31 cellular contexts compared by ENCODE assay signal in the genomic region with DNA sequence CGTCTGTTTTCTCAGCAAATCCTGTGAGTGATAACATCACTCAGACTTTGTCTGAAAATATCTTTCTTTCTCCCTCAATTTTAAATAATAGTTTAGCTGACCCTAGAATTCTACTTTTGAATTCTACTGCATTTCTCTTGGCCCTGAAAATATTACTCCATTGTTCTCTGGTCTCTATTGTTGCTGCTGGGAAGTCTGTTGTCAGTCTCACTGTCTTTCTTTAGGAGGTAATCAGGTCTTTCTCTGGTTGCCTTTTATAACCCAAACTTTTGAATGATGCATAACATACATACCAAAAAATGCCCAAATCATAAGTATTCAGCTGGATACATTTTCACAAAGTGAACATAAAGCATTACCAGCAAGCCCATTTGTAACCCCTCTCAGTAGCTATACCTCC.
"Had no signal": no experiment of that assay in that cellular context is flagged by ENCODE, and none has a peak within 500 bp of the region (broad histone marks: within the 10 kb centered on the region; RNA-seq: fewer than 3 reads in every experiment).

No MANE protein-coding gene starts in this region.

- H3K4me3 ChIP-seq: neural progenitor cell, ovary, psoas muscle, skin epidermis, smooth muscle cell, spleen, suprapubic skin, testis, tibial artery, transverse colon, upper lobe of right lung, uterus had no signal

- H3K9me3 ChIP-seq: testis, upper lobe of right lung had no signal

- H3K27me3 ChIP-seq: neural progenitor cell, ovary, testis, uterus had no signal

- H3K79me2 ChIP-seq: parathyroid adenoma had no signal

- H3K4me1 Mint-ChIP-seq: natural killer cell; nephron; neural progenitor cell; stimulated activated memory B cell treated with anti-CD40 and anti-IgM and Interleukin-4, amounts not matched to agents 10 μg/mL and 1 μg/mL and 100 μg/mL, for 72 hours had no signal

- H3K36me3 Mint-ChIP-seq: neural progenitor cell; stimulated activated memory B cell treated with anti-CD40 and anti-IgM and Interleukin-4, amounts not matched to agents 10 μg/mL and 1 μg/mL and 100 μg/mL, for 72 hours; type B pancreatic cell had no signal

- DNase-seq: natural killer cell; occipital lobe; ovary; posterior cingulate gyrus; psoas muscle; right cardiac atrium; spleen; stimulated activated CD4-positive, alpha-beta T cell treated with anti-CD3 and anti-CD28 coated beads, Interleukin-12 subunit alpha, Interleukin-12 subunit beta, amount 100 ng/mL, for 4 hours; stimulated activated CD4-positive, alpha-beta T cell treated with anti-CD3 and anti-CD28 coated beads, Interleukin-1b, Interleukin-23, amount 100 ng/mL, for 48 hours; stimulated activated CD4-positive, alpha-beta T cell treated with anti-CD3 and anti-CD28 coated beads, Interleukin-4, amount 100 ng/mL, for 1 hour; stimulated activated CD4-positive, alpha-beta T cell treated with anti-CD3 and anti-CD28 coated beads, Interleukin-4, amount 100 ng/mL, for 4 hours; stimulated activated CD8-positive, alpha-beta memory T cell treated with anti-CD3 and anti-CD28 coated beads, Interleukin-4, amount 100 ng/mL, for 48 hours; stimulated activated naive CD4-positive, alpha-beta T cell; stimulated activated naive CD8-positive, alpha-beta T cell treated with anti-CD3 and anti-CD28 coated beads, Interleukin-15, amount 100 ng/mL, for 72 hours; stimulated activated naive CD8-positive, alpha-beta T cell treated with anti-CD3 and anti-CD28 coated beads, Interleukin-15, Interleukin-2, amounts not matched to agents 100 U/mL and 50 U/mL, for 24 hours; substantia nigra; testis; tibial artery; transverse colon; upper lobe of right lung; uterus had no signal

- H3K4me1 ChIP-seq: neural progenitor cell, parathyroid adenoma, psoas muscle, spleen, testis, tibial artery, transverse colon, upper lobe of right lung, uterus had no signal

- H3K36me3 ChIP-seq: neural progenitor cell, ovary, spleen, suprapubic skin, tibial artery, transverse colon, upper lobe of right lung, uterus had no signal

- H3K4me3 Mint-ChIP-seq: natural killer cell; nephron; neural progenitor cell; stimulated activated memory B cell treated with anti-CD40 and anti-IgM and Interleukin-4, amounts not matched to agents 10 μg/mL and 1 μg/mL and 100 μg/mL, for 72 hours; stimulated activated naive CD8-positive, alpha-beta T cell treated with anti-CD3 and anti-CD28 coated beads, Interleukin-15, amount 100 ng/mL, for 72 hours; type B pancreatic cell had no signal

- H3K27ac Mint-ChIP-seq: natural killer cell; nephron; neural progenitor cell; progenitor cell of endocrine pancreas; stimulated activated memory B cell treated with anti-CD40 and anti-IgM and Interleukin-4, amounts not matched to agents 10 μg/mL and 1 μg/mL and 100 μg/mL, for 72 hours; stimulated activated naive CD8-positive, alpha-beta T cell treated with anti-CD3 and anti-CD28 coated beads, Interleukin-15, amount 100 ng/mL, for 72 hours; type B pancreatic cell had no signal

- ATAC-seq: natural killer cell; psoas muscle; right cardiac atrium; sciatic nerve; stimulated activated memory B cell treated with anti-CD40 and anti-IgM and Interleukin-4, amounts not matched to agents 10 μg/mL and 1 μg/mL and 100 μg/mL, for 72 hours; stimulated activated naive CD8-positive, alpha-beta T cell treated with anti-CD3 and anti-CD28 coated beads, Interleukin-15, amount 100 ng/mL, for 72 hours; stimulated activated naive CD8-positive, alpha-beta T cell treated with anti-CD3 and anti-CD28 coated beads, Interleukin-15, Interleukin-2, amounts not matched to agents 100 U/mL and 50 U/mL, for 24 hours; upper lobe of right lung had no signal

- H2AFZ ChIP-seq: neural progenitor cell, parathyroid adenoma had no signal

- H3K9ac ChIP-seq: neural progenitor cell, parathyroid adenoma had no signal

- H3K27ac ChIP-seq: neural progenitor cell, ovary, parathyroid adenoma, psoas muscle, skin epidermis, spleen, suprapubic skin, testis, tibial artery, transverse colon, upper lobe of right lung, uterus had no signal

- H3K4me2 ChIP-seq: neural progenitor cell, smooth muscle cell had no signal
